Comparison of ENCODE assay signal across 2 cellular contexts in genomic region chr6:4568138-4568537, GRCh38.
A peak's percentile ranks its signal among the peaks of the same experiment; 100 is the strongest.
TF ChIP-seq lines count a peak whose summit lies in the region.

No MANE protein-coding gene starts in this region.

TF ChIP-seq in IMR-90, 13 proteins besides CTCF, POLR2A, EP300 and RAD21:
- TF ChIP-seq CHD1 (IDR thresholded peaks at IDR 0.05; ENCODE audit: low read depth, low read length) (no peak), MXI1 (IDR thresholded peaks at IDR 0.05; ENCODE audit: borderline replicate concordance, low read depth, low read length) (no peak), MAZ (IDR thresholded peaks at IDR 0.05; ENCODE audit: borderline replicate concordance, low read depth, low read length) (no peak), FOS (IDR thresholded peaks at IDR 0.05; ENCODE audit: low read depth, low read length) (no peak), BHLHE40 (IDR thresholded peaks at IDR 0.05; ENCODE audit: low read depth, low read length) (no peak), RCOR1 (IDR thresholded peaks at IDR 0.05; ENCODE audit: insufficient replicate concordance, low read length) (no peak)

TF ChIP-seq in H1, 55 proteins besides CTCF, POLR2A, EP300 and RAD21:
- TF ChIP-seq MAX (IDR thresholded peaks at IDR 0.05) (peak; percentile 48; the same call in 1 of the 2 replicates), FOSL1 (IDR thresholded peaks at IDR 0.05; ENCODE audit: insufficient read depth, low read depth, low read length) (no peak), E2F6 (IDR thresholded peaks at IDR 0.05) (peak; percentile 73)
